ENCODE assay signal across 1 cellular context in the genomic region with DNA sequence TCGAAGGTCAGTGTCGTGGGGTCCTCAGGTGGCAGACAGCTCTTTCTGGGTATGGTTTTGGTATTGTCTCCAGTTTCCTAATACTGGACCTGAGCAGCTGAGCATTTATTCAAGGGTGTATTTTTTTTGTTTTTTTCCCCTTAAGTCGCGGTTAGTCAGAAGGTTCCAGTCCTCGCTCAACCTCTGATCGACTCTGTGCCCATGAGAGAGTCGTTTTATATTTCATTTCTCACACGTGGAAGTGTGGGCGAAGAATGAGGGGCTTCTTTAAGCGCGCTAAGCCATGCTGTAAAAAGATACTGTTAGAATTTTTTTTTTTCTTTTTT.
A peak's percentile ranks its signal among the peaks of the same experiment; 100 is the strongest.
TF ChIP-seq lines count a peak whose summit lies in the region.

No MANE protein-coding gene starts in this region.

TF ChIP-seq in HepG2, 621 proteins besides CTCF, POLR2A, EP300 and RAD21 (continued from another document and continues in another):
- TF ChIP-seq ELF1 (CRISPR knock-in tag; IDR thresholded peaks at IDR 0.05) = no peak
- no peak for TF ChIP-seq NFYB (CRISPR knock-in tag; IDR thresholded peaks at IDR 0.05)
- no peak for TF ChIP-seq MBNL3 (CRISPR knock-in tag; conservative IDR thresholded peaks at IDR 0.05)
- 0 out of 2 replicates have a peak, but pooled peaks have one; percentile 76 for TF ChIP-seq ZNF383 (CRISPR knock-in tag; IDR thresholded peaks at IDR 0.05; ENCODE audit: borderline replicate concordance)
- TF ChIP-seq, protein P1, sequence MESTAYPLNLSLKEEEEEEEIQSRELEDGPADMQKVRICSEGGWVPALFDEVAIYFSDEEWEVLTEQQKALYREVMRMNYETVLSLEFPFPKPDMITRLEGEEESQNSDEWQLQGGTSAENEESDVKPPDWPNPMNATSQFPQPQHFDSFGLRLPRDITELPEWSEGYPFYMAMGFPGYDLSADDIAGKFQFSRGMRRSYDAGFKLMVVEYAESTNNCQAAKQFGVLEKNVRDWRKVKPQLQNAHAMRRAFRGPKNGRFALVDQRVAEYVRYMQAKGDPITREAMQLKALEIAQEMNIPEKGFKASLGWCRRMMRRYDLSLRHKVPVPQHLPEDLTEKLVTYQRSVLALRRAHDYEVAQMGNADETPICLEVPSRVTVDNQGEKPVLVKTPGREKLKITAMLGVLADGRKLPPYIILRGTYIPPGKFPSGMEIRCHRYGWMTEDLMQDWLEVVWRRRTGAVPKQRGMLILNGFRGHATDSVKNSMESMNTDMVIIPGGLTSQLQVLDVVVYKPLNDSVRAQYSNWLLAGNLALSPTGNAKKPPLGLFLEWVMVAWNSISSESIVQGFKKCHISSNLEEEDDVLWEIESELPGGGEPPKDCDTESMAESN (CRISPR knock-in tag; conservative IDR thresholded peaks at IDR 0.05) = 0 out of 2 replicates have a peak, but pooled peaks have one; percentile 12
- no peak for TF ChIP-seq RFXAP (CRISPR knock-in tag; IDR thresholded peaks at IDR 0.05; ENCODE audit: borderline replicate concordance)
- no peak for TF ChIP-seq HHEX (CRISPR knock-in tag; IDR thresholded peaks at IDR 0.05)
- TF ChIP-seq ZNF572 (CRISPR knock-in tag; IDR thresholded peaks at IDR 0.05) = no peak
- TF ChIP-seq, protein P2, sequence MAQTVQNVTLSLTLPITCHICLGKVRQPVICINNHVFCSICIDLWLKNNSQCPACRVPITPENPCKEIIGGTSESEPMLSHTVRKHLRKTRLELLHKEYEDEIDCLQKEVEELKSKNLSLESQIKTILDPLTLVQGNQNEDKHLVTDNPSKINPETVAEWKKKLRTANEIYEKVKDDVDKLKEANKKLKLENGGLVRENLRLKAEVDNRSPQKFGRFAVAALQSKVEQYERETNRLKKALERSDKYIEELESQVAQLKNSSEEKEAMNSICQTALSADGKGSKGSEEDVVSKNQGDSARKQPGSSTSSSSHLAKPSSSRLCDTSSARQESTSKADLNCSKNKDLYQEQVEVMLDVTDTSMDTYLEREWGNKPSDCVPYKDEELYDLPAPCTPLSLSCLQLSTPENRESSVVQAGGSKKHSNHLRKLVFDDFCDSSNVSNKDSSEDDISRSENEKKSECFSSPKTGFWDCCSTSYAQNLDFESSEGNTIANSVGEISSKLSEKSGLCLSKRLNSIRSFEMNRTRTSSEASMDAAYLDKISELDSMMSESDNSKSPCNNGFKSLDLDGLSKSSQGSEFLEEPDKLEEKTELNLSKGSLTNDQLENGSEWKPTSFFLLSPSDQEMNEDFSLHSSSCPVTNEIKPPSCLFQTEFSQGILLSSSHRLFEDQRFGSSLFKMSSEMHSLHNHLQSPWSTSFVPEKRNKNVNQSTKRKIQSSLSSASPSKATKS (CRISPR knock-in tag; IDR thresholded peaks at IDR 0.05) = no peak
- 0 out of 2 replicates have a peak, but pooled peaks have one; percentile 5 for TF ChIP-seq ZNF44 (CRISPR knock-in tag; IDR thresholded peaks at IDR 0.05)
- TF ChIP-seq PHF8 (CRISPR knock-in tag; IDR thresholded peaks at IDR 0.05) = no peak
- no peak; the same call in 1 of the 2 replicates for TF ChIP-seq ZBTB21 (CRISPR knock-in tag; IDR thresholded peaks at IDR 0.05)
- no peak for TF ChIP-seq MAFF (IDR thresholded peaks at IDR 0.05; ENCODE audit: low read depth, low read length)
- no peak for TF ChIP-seq RBM39 (IDR thresholded peaks at IDR 0.05; ENCODE audit: low read depth, low read length, poor library complexity, severe bottlenecking)
- no peak for TF ChIP-seq KAT7 (CRISPR knock-in tag; IDR thresholded peaks at IDR 0.05; ENCODE audit: borderline replicate concordance)
- TF ChIP-seq ZNF121 (CRISPR knock-in tag; IDR thresholded peaks at IDR 0.05) = no peak
- TF ChIP-seq WIZ (CRISPR knock-in tag; IDR thresholded peaks at IDR 0.05) = 0 out of 2 replicates have a peak, but pooled peaks have one; percentile 68
- TF ChIP-seq ZNF33B (CRISPR knock-in tag; IDR thresholded peaks at IDR 0.05) = no peak
- TF ChIP-seq MXI1 (IDR thresholded peaks at IDR 0.05; ENCODE audit: borderline replicate concordance, low read depth, low read length) = no peak
- TF ChIP-seq, protein P3, sequence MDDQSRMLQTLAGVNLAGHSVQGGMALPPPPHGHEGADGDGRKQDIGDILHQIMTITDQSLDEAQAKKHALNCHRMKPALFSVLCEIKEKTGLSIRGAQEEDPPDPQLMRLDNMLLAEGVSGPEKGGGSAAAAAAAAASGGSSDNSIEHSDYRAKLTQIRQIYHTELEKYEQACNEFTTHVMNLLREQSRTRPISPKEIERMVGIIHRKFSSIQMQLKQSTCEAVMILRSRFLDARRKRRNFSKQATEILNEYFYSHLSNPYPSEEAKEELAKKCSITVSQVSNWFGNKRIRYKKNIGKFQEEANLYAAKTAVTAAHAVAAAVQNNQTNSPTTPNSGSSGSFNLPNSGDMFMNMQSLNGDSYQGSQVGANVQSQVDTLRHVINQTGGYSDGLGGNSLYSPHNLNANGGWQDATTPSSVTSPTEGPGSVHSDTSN (CRISPR knock-in tag; IDR thresholded peaks at IDR 0.05; ENCODE audit: borderline replicate concordance) = no peak
- peak; percentile 58; the same call in 1 of the 2 replicates for TF ChIP-seq NCOA1 (CRISPR knock-in tag; IDR thresholded peaks at IDR 0.05)
- no peak for TF ChIP-seq ZNF143 (CRISPR knock-in tag; IDR thresholded peaks at IDR 0.05)
- TF ChIP-seq ZNF253 (CRISPR knock-in tag; IDR thresholded peaks at IDR 0.05; ENCODE audit: borderline replicate concordance) = 0 out of 2 replicates have a peak, but pooled peaks have one; percentile 4
- no peak for TF ChIP-seq DR1 (CRISPR knock-in tag; IDR thresholded peaks at IDR 0.05)
- TF ChIP-seq HINFP (CRISPR knock-in tag; IDR thresholded peaks at IDR 0.05; ENCODE audit: low read depth) = no peak
- TF ChIP-seq TFAP4 (IDR thresholded peaks at IDR 0.05; ENCODE audit: borderline replicate concordance, low read depth) = no peak
- no peak for TF ChIP-seq KDM1A (CRISPR knock-in tag; IDR thresholded peaks at IDR 0.05)
- no peak for TF ChIP-seq ATM (IDR thresholded peaks at IDR 0.05; ENCODE audit: borderline replicate concordance)
- TF ChIP-seq REL (CRISPR knock-in tag; conservative IDR thresholded peaks at IDR 0.05) = no peak; the same call in 1 of the 2 replicates
- TF ChIP-seq ETV6 (CRISPR knock-in tag; conservative IDR thresholded peaks at IDR 0.05) = no peak
- TF ChIP-seq KDM4B (CRISPR knock-in tag; IDR thresholded peaks at IDR 0.05) = no peak
- TF ChIP-seq PHF20 (CRISPR knock-in tag; IDR thresholded peaks at IDR 0.05) = no peak
- 0 out of 2 replicates have a peak, but pooled peaks have one; percentile 64 for TF ChIP-seq ZNF354B (CRISPR knock-in tag; IDR thresholded peaks at IDR 0.05)
- 0 out of 2 replicates have a peak, but pooled peaks have one; percentile 9 for TF ChIP-seq ZSCAN22 (CRISPR knock-in tag; IDR thresholded peaks at IDR 0.05)
- no peak for TF ChIP-seq KDM3A (CRISPR knock-in tag; IDR thresholded peaks at IDR 0.05; ENCODE audit: low read depth)
- 0 out of 2 replicates have a peak, but pooled peaks have one; percentile 8 for TF ChIP-seq ZNF652 (CRISPR knock-in tag; IDR thresholded peaks at IDR 0.05; ENCODE audit: borderline replicate concordance, low read depth)
- peak; percentile 8 for TF ChIP-seq ZEB1 (IDR thresholded peaks at IDR 0.05; ENCODE audit: insufficient replicate concordance, low read depth)
- no peak for TF ChIP-seq GATA4 (IDR thresholded peaks at IDR 0.05; ENCODE audit: borderline replicate concordance, low read depth)
- no peak for TF ChIP-seq JUND (CRISPR knock-in tag; IDR thresholded peaks at IDR 0.05)
- TF ChIP-seq HNRNPUL1 (IDR thresholded peaks at IDR 0.05; ENCODE audit: low read depth, low read length) = no peak
- TF ChIP-seq HMG20A (CRISPR knock-in tag; IDR thresholded peaks at IDR 0.05; ENCODE audit: borderline replicate concordance) = no peak
- TF ChIP-seq CENPT (CRISPR knock-in tag; IDR thresholded peaks at IDR 0.05; ENCODE audit: low read depth) = no peak
- no peak for TF ChIP-seq MEIS2 (CRISPR knock-in tag; IDR thresholded peaks at IDR 0.05)
- no peak for TF ChIP-seq AGO1 (IDR thresholded peaks at IDR 0.05; ENCODE audit: low read depth, low read length, poor library complexity, severe bottlenecking)
- no peak for TF ChIP-seq ZNF367 (CRISPR knock-in tag; IDR thresholded peaks at IDR 0.05; ENCODE audit: borderline replicate concordance)
- TF ChIP-seq ZNF136 (CRISPR knock-in tag; IDR thresholded peaks at IDR 0.05; ENCODE audit: low read depth) = 0 out of 2 replicates have a peak, but pooled peaks have one; percentile 31
- no peak for TF ChIP-seq ATF6 (CRISPR knock-in tag; conservative IDR thresholded peaks at IDR 0.05)
- no peak for TF ChIP-seq TCF7 (IDR thresholded peaks at IDR 0.05; ENCODE audit: low read depth)
- TF ChIP-seq KDM6A (CRISPR knock-in tag; IDR thresholded peaks at IDR 0.05; ENCODE audit: low read depth) = no peak
- no peak for TF ChIP-seq IRX3 (CRISPR knock-in tag; IDR thresholded peaks at IDR 0.05; ENCODE audit: borderline replicate concordance, low read depth)
- no peak for TF ChIP-seq SRY (CRISPR knock-in tag; IDR thresholded peaks at IDR 0.05)
- TF ChIP-seq ZBTB7B (CRISPR knock-in tag; IDR thresholded peaks at IDR 0.05) = 0 out of 2 replicates have a peak, but pooled peaks have one; percentile 6
- no peak for TF ChIP-seq HMGA1 (CRISPR knock-in tag; conservative IDR thresholded peaks at IDR 0.05)
- no peak for TF ChIP-seq ZNF225 (CRISPR knock-in tag; IDR thresholded peaks at IDR 0.05)
- TF ChIP-seq ZNF777 (CRISPR knock-in tag; IDR thresholded peaks at IDR 0.05) = no peak
- no peak for TF ChIP-seq REPIN1 (CRISPR knock-in tag; IDR thresholded peaks at IDR 0.05; ENCODE audit: borderline replicate concordance, low read depth)
- TF ChIP-seq ZNF20 (CRISPR knock-in tag; IDR thresholded peaks at IDR 0.05) = no peak
- TF ChIP-seq TBL1XR1 (IDR thresholded peaks at IDR 0.05; ENCODE audit: borderline replicate concordance, low read length, partially characterized antibody) = no peak
- TF ChIP-seq STAT6 (CRISPR knock-in tag; IDR thresholded peaks at IDR 0.05; ENCODE audit: borderline replicate concordance) = 0 out of 2 replicates have a peak, but pooled peaks have one; percentile 17
- TF ChIP-seq ZNF343 (CRISPR knock-in tag; IDR thresholded peaks at IDR 0.05) = peak; percentile 30; the same call in 1 of the 2 replicates
- TF ChIP-seq ZBTB39 (CRISPR knock-in tag; IDR thresholded peaks at IDR 0.05) = no peak
- TF ChIP-seq ZNF546 (CRISPR knock-in tag; conservative IDR thresholded peaks at IDR 0.05) = no peak
